In the genomic region with DNA sequence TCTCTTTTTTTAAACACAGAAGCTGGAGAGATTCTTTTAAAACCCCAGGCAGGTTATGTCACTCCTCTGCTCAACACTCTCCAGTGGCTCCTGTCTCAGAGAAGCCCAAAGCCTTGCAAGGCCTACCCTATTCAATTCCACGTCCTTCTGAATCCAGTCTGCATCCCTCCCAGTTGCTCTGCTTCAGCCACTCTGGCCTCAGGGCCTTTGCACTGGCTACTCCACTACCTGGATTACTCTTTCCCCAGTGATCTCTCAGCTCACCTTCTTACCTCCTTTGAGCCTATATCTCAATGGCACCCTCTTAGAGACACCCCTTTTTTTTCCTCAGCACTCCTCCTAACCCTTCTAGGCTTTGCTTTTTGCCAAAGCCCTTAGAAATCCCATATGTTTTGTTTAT, we compare ENCODE assay signal across 19 cellular contexts.
DNase-seq lines count a peak whose midpoint lies in the region; ATAC-seq and TF ChIP-seq lines count a peak whose summit lies in the region.
"Had no signal": no experiment of that assay in that cellular context is flagged by ENCODE, and none has a peak within 500 bp of the region (broad histone marks: within the 10 kb centered on the region; RNA-seq: fewer than 3 reads in every experiment).

No MANE protein-coding gene starts in this region.

- no peak overlapping the region for H3K9ac ChIP-seq in OCI-LY3 (ENCODE audit: low read length)
- H3K9ac ChIP-seq: GM23248, neural progenitor cell had no signal

- H3K4me1 Mint-ChIP-seq in T-helper 2 cell treated with Interferon-gamma antibody and Interleukin-4, amounts not matched to agents 5 μg/mL and 100 μg/mL, for 36 hours (ENCODE audit: low read depth): peaks cover 49% of the 10 kb centered on the region
- peaks cover 28% of the 10 kb centered on the region for H3K4me1 Mint-ChIP-seq in activated naive CD8-positive, alpha-beta T cell treated with anti-CD3 and anti-CD28 coated beads, Interleukin-2, amount 10 ng/mL, durations not matched to agents 7 days and 5 days
- H3K4me1 Mint-ChIP-seq: neural progenitor cell had no signal

- peak overlapping the region; percentile 86 for H3K27ac Mint-ChIP-seq in T-helper 2 cell treated with Interferon-gamma antibody and Interleukin-4, amounts not matched to agents 5 μg/mL and 100 μg/mL, for 36 hours
- peak overlapping the region; percentile 77 for H3K27ac Mint-ChIP-seq in activated naive CD8-positive, alpha-beta T cell treated with anti-CD3 and anti-CD28 coated beads, Interleukin-2, amount 10 ng/mL, durations not matched to agents 7 days and 5 days
- H3K27ac Mint-ChIP-seq: neural progenitor cell had no signal

- DNase-seq in T-helper 2 cell treated with Interferon-gamma antibody and Interleukin-4, amounts not matched to agents 5 μg/mL and 100 μg/mL, for 36 hours (ENCODE audit: low spot score): no peak
- no peak for DNase-seq in T-helper 2 cell
- no peak for DNase-seq in activated naive CD8-positive, alpha-beta T cell treated with anti-CD3 and anti-CD28 coated beads, Interleukin-2, amount 10 ng/mL, durations not matched to agents 7 days and 5 days
- DNase-seq in retina: no peak
- DNase-seq in NCI-H2107 treated with DMSO at 0.1 percent for 48 hours (lab: John Stamatoyannopoulos, UW; ENCODE audit: unreplicated experiment): no peak
- DNase-seq: 8988T, GM23248, NCI-H1417, NCI-H446 treated with DMSO at 0.1 percent for 48 hours, PC-9, Right ventricle myocardium superior, sigmoid colon, trophoblast cell had no signal

- H4K20me1 ChIP-seq in OCI-LY3 (ENCODE audit: insufficient read depth, low read length): peaks cover 20% of the 10 kb centered on the region

- H3K27me3 Mint-ChIP-seq in T-helper 2 cell treated with Interferon-gamma antibody and Interleukin-4, amounts not matched to agents 5 μg/mL and 100 μg/mL, for 36 hours (ENCODE audit: low read depth): no peaks in the 10 kb centered on the region
- no peaks in the 10 kb centered on the region for H3K27me3 Mint-ChIP-seq in activated naive CD8-positive, alpha-beta T cell treated with anti-CD3 and anti-CD28 coated beads, Interleukin-2, amount 10 ng/mL, durations not matched to agents 7 days and 5 days

- H3K4me3 ChIP-seq in ACC112 (ENCODE audit: low read depth, low read length) (no peak overlapping the region), OCI-LY3 (ENCODE audit: low read length) (peak overlapping the region; percentile 48)
- H3K4me3 ChIP-seq: GM23248, lung, MG63, neural progenitor cell, PC-9, sigmoid colon had no signal

- TF ChIP-seq CTCF in OCI-LY3 (IDR thresholded peaks at IDR 0.05; ENCODE audit: low read depth, low read length): no peak

- ATAC-seq in activated naive CD8-positive, alpha-beta T cell treated with anti-CD3 and anti-CD28 coated beads, Interleukin-2, amount 10 ng/mL, durations not matched to agents 7 days and 5 days (ENCODE audit: low read depth): no peak
- ATAC-seq in GM19395 (IDR thresholded peaks at IDR 0.05; ENCODE audit: unreplicated experiment): no peak

- H3K4me1 ChIP-seq in ACC112 (ENCODE audit: control insufficient read depth, insufficient read depth, low read length, unreplicated experiment): peaks cover 13% of the 10 kb centered on the region
- peaks cover 27% of the 10 kb centered on the region for H3K4me1 ChIP-seq in OCI-LY3 (ENCODE audit: low read length)
- H3K4me1 ChIP-seq: neural progenitor cell, sigmoid colon had no signal

- H3K4me3 Mint-ChIP-seq in T-helper 2 cell treated with Interferon-gamma antibody and Interleukin-4, amounts not matched to agents 5 μg/mL and 100 μg/mL, for 36 hours: peak overlapping the region; percentile 83
- peak overlapping the region; percentile 56 for H3K4me3 Mint-ChIP-seq in activated naive CD8-positive, alpha-beta T cell treated with anti-CD3 and anti-CD28 coated beads, Interleukin-2, amount 10 ng/mL, durations not matched to agents 7 days and 5 days
- H3K4me3 Mint-ChIP-seq: neural progenitor cell had no signal

- H3K27ac ChIP-seq in ACC112 (ENCODE audit: low read depth, low read length) (peak overlapping the region; percentile 36; the same call in 1 of the 2 replicates), OCI-LY3 (ENCODE audit: low read length) (peak overlapping the region; percentile 7; the same call in 1 of the 2 replicates)
- H3K27ac ChIP-seq: GM23248, neural progenitor cell, PC-9, sigmoid colon had no signal

- H2AFZ ChIP-seq in ACC112 (ENCODE audit: low read length, unreplicated experiment): no peak overlapping the region
- no peak overlapping the region for H2AFZ ChIP-seq in OCI-LY3 (ENCODE audit: low read depth, low read length)
- H2AFZ ChIP-seq: GM23248, neural progenitor cell, PC-9 had no signal

- H3K36me3 ChIP-seq in ACC112 (ENCODE audit: insufficient read depth, low read length) (no peaks in the 10 kb centered on the region), OCI-LY3 (replicated peaks; ENCODE audit: low read depth, low read length) (no peaks in the 10 kb centered on the region)
- H3K36me3 ChIP-seq: MG63, neural progenitor cell, sigmoid colon had no signal

- H3K36me3 Mint-ChIP-seq in T-helper 2 cell treated with Interferon-gamma antibody and Interleukin-4, amounts not matched to agents 5 μg/mL and 100 μg/mL, for 36 hours (ENCODE audit: low read depth): peaks cover 10% of the 10 kb centered on the region
- H3K36me3 Mint-ChIP-seq in activated naive CD8-positive, alpha-beta T cell treated with anti-CD3 and anti-CD28 coated beads, Interleukin-2, amount 10 ng/mL, durations not matched to agents 7 days and 5 days: peaks cover 4% of the 10 kb centered on the region
- H3K36me3 Mint-ChIP-seq: neural progenitor cell had no signal

- H3K4me2 ChIP-seq in OCI-LY3 (ENCODE audit: low read length): peak overlapping the region; percentile 85
- H3K4me2 ChIP-seq: neural progenitor cell, PC-9 had no signal

- POLR2A ChIA-PET in activated naive CD8-positive, alpha-beta T cell treated with anti-CD3 and anti-CD28 coated beads, Interleukin-2, amount 10 ng/mL, durations not matched to agents 7 days and 5 days (lab: Charles Lee): no interaction called here

- H3K27me3 ChIP-seq in ACC112 (ENCODE audit: insufficient read depth, low read length): peaks cover 13% of the 10 kb centered on the region; the same call in 1 of the 2 replicates
- H3K27me3 ChIP-seq in OCI-LY3 (ENCODE audit: low read depth, low read length): peaks cover 83% of the 10 kb centered on the region
- H3K27me3 ChIP-seq: MG63, neural progenitor cell, sigmoid colon had no signal

- H3K9me3 Mint-ChIP-seq in T-helper 2 cell treated with Interferon-gamma antibody and Interleukin-4, amounts not matched to agents 5 μg/mL and 100 μg/mL, for 36 hours: peaks cover 4% of the 10 kb centered on the region
- H3K9me3 Mint-ChIP-seq in activated naive CD8-positive, alpha-beta T cell treated with anti-CD3 and anti-CD28 coated beads, Interleukin-2, amount 10 ng/mL, durations not matched to agents 7 days and 5 days: peaks cover 6% of the 10 kb centered on the region

- no peaks in the 10 kb centered on the region for H3K79me2 ChIP-seq in ACC112 (ENCODE audit: control insufficient read depth, insufficient read depth, low read length, unreplicated experiment)
- H3K79me2 ChIP-seq in OCI-LY3 (ENCODE audit: low read length): no peaks in the 10 kb centered on the region

- H3K9me3 ChIP-seq in OCI-LY3 (ENCODE audit: insufficient read depth, low read length): peaks cover 8% of the 10 kb centered on the region; the same call in 1 of the 2 replicates
- H3K9me3 ChIP-seq: MG63, sigmoid colon had no signal
